In genomic region chr2:72883356-72883962, GRCh38 we compare ENCODE assay signal across 1 cellular context.
TF ChIP-seq lines count a peak whose summit lies in the region.

No MANE protein-coding gene starts in this region.

TF ChIP-seq in HepG2, 621 proteins besides CTCF, POLR2A, EP300 and RAD21 (continued from another document and continues in another):
- TF ChIP-seq, protein P1, sequence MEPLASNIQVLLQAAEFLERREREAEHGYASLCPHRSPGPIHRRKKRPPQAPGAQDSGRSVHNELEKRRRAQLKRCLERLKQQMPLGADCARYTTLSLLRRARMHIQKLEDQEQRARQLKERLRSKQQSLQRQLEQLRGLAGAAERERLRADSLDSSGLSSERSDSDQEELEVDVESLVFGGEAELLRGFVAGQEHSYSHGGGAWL (CRISPR knock-in tag; IDR thresholded peaks at IDR 0.05) = peak; percentile 60; the same call in 1 of the 2 replicates
- TF ChIP-seq ZNF564 (CRISPR knock-in tag; IDR thresholded peaks at IDR 0.05) = no peak
- TF ChIP-seq, protein P2, sequence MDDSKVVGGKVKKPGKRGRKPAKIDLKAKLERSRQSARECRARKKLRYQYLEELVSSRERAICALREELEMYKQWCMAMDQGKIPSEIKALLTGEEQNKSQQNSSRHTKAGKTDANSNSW (CRISPR knock-in tag; IDR thresholded peaks at IDR 0.05; ENCODE audit: borderline replicate concordance) = 0 out of 2 replicates have a peak, but pooled peaks have one; percentile 45
- TF ChIP-seq ZBTB14 (CRISPR knock-in tag; IDR thresholded peaks at IDR 0.05) = 0 out of 2 replicates have a peak, but pooled peaks have one; percentile 40
- TF ChIP-seq NFYB (CRISPR knock-in tag; IDR thresholded peaks at IDR 0.05) = no peak
- TF ChIP-seq NCOR1 (IDR thresholded peaks at IDR 0.05; ENCODE audit: borderline replicate concordance, low read length) = no peak
- TF ChIP-seq, protein P3, sequence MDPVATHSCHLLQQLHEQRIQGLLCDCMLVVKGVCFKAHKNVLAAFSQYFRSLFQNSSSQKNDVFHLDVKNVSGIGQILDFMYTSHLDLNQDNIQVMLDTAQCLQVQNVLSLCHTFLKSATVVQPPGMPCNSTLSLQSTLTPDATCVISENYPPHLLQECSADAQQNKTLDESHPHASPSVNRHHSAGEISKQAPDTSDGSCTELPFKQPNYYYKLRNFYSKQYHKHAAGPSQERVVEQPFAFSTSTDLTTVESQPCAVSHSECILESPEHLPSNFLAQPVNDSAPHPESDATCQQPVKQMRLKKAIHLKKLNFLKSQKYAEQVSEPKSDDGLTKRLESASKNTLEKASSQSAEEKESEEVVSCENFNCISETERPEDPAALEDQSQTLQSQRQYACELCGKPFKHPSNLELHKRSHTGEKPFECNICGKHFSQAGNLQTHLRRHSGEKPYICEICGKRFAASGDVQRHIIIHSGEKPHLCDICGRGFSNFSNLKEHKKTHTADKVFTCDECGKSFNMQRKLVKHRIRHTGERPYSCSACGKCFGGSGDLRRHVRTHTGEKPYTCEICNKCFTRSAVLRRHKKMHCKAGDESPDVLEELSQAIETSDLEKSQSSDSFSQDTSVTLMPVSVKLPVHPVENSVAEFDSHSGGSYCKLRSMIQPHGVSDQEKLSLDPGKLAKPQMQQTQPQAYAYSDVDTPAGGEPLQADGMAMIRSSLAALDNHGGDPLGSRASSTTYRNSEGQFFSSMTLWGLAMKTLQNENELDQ (CRISPR knock-in tag; IDR thresholded peaks at IDR 0.05; ENCODE audit: borderline replicate concordance) = peak; percentile 93
- TF ChIP-seq CAMTA2 (CRISPR knock-in tag; IDR thresholded peaks at IDR 0.05; ENCODE audit: borderline replicate concordance) = no peak
- TF ChIP-seq EHMT2 (IDR thresholded peaks at IDR 0.05; ENCODE audit: borderline replicate concordance, low read depth, low read length) = peak; percentile 93
- TF ChIP-seq MIER3 (CRISPR knock-in tag; IDR thresholded peaks at IDR 0.05; ENCODE audit: borderline replicate concordance) = 0 out of 2 replicates have a peak, but pooled peaks have one; percentile 22
- TF ChIP-seq ZFAT (CRISPR knock-in tag; conservative IDR thresholded peaks at IDR 0.05) = no peak
- no peak for TF ChIP-seq HOXA9 (CRISPR knock-in tag; IDR thresholded peaks at IDR 0.05; ENCODE audit: borderline replicate concordance)
- TF ChIP-seq KLF13 (CRISPR knock-in tag; IDR thresholded peaks at IDR 0.05) = no peak
- no peak for TF ChIP-seq BCL6 (CRISPR knock-in tag; IDR thresholded peaks at IDR 0.05)
- TF ChIP-seq HDAC2 (CRISPR knock-in tag; IDR thresholded peaks at IDR 0.05) = peak; percentile 81; the same call in 1 of the 2 replicates
- peak; percentile 56; the same call in 1 of the 2 replicates for TF ChIP-seq ZBTB1 (CRISPR knock-in tag; IDR thresholded peaks at IDR 0.05; ENCODE audit: borderline replicate concordance)
- no peak for TF ChIP-seq SCMH1 (CRISPR knock-in tag; IDR thresholded peaks at IDR 0.05; ENCODE audit: borderline replicate concordance)
- TF ChIP-seq ZSCAN25 (CRISPR knock-in tag; IDR thresholded peaks at IDR 0.05) = peak; percentile 72; the same call in 1 of the 2 replicates
- TF ChIP-seq TFAP4 (IDR thresholded peaks at IDR 0.05; ENCODE audit: borderline replicate concordance, low read depth) = no peak
- no peak for TF ChIP-seq ZNF773 (CRISPR knock-in tag; IDR thresholded peaks at IDR 0.05; ENCODE audit: borderline replicate concordance)
- no peak for TF ChIP-seq ZNF121 (CRISPR knock-in tag; IDR thresholded peaks at IDR 0.05)
- TF ChIP-seq, protein P4, sequence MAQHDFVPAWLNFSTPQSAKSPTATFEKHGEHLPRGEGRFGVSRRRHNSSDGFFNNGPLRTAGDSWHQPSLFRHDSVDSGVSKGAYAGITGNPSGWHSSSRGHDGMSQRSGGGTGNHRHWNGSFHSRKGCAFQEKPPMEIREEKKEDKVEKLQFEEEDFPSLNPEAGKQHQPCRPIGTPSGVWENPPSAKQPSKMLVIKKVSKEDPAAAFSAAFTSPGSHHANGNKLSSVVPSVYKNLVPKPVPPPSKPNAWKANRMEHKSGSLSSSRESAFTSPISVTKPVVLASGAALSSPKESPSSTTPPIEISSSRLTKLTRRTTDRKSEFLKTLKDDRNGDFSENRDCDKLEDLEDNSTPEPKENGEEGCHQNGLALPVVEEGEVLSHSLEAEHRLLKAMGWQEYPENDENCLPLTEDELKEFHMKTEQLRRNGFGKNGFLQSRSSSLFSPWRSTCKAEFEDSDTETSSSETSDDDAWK (CRISPR knock-in tag; IDR thresholded peaks at IDR 0.05) = no peak
- TF ChIP-seq HIVEP1 (CRISPR knock-in tag; IDR thresholded peaks at IDR 0.05) = no peak
- TF ChIP-seq FOXJ3 (CRISPR knock-in tag; IDR thresholded peaks at IDR 0.05; ENCODE audit: borderline replicate concordance) = no peak
- no peak for TF ChIP-seq ZSCAN30 (CRISPR knock-in tag; IDR thresholded peaks at IDR 0.05)
- no peak for TF ChIP-seq GZF1 (CRISPR knock-in tag; IDR thresholded peaks at IDR 0.05)
- no peak; the same call in 1 of the 2 replicates for TF ChIP-seq ZIK1 (CRISPR knock-in tag; IDR thresholded peaks at IDR 0.05; ENCODE audit: borderline replicate concordance, low read depth)
- no peak for TF ChIP-seq NCOA1 (CRISPR knock-in tag; IDR thresholded peaks at IDR 0.05)
- TF ChIP-seq DNMT3B (CRISPR knock-in tag; conservative IDR thresholded peaks at IDR 0.05) = no peak; the same call in 1 of the 2 replicates
- no peak for TF ChIP-seq ZBTB38 (CRISPR knock-in tag; IDR thresholded peaks at IDR 0.05)
- TF ChIP-seq TCF12 (IDR thresholded peaks at IDR 0.05) = no peak
- TF ChIP-seq TCF12 (CRISPR knock-in tag; IDR thresholded peaks at IDR 0.05) = no peak
- TF ChIP-seq ZNF549 (CRISPR knock-in tag; IDR thresholded peaks at IDR 0.05) = no peak
- TF ChIP-seq CEBPZ (IDR thresholded peaks at IDR 0.05; ENCODE audit: low read length) = no peak
- no peak for TF ChIP-seq ZNF382 (CRISPR knock-in tag; IDR thresholded peaks at IDR 0.05; ENCODE audit: borderline replicate concordance)
- 0 out of 2 replicates have a peak, but pooled peaks have one; percentile 28 for TF ChIP-seq GMEB1 (CRISPR knock-in tag; IDR thresholded peaks at IDR 0.05; ENCODE audit: borderline replicate concordance)
- peak; percentile 56; the same call in 1 of the 2 replicates for TF ChIP-seq NCOA2 (CRISPR knock-in tag; IDR thresholded peaks at IDR 0.05)
- TF ChIP-seq MBD4 (IDR thresholded peaks at IDR 0.05; ENCODE audit: borderline replicate concordance, low read length) = no peak
- TF ChIP-seq EEA1 (CRISPR knock-in tag; IDR thresholded peaks at IDR 0.05; ENCODE audit: borderline replicate concordance) = no peak
- 0 out of 2 replicates have a peak, but pooled peaks have one; percentile 57 for TF ChIP-seq ZNF607 (CRISPR knock-in tag; IDR thresholded peaks at IDR 0.05; ENCODE audit: borderline replicate concordance)
- no peak for TF ChIP-seq DMAP1 (CRISPR knock-in tag; IDR thresholded peaks at IDR 0.05)
- TF ChIP-seq KLF16 (CRISPR knock-in tag; IDR thresholded peaks at IDR 0.05) = peak in 1 of 2 experiments; percentile 87; a peak in 2 of 4 replicates
- TF ChIP-seq, protein P5, sequence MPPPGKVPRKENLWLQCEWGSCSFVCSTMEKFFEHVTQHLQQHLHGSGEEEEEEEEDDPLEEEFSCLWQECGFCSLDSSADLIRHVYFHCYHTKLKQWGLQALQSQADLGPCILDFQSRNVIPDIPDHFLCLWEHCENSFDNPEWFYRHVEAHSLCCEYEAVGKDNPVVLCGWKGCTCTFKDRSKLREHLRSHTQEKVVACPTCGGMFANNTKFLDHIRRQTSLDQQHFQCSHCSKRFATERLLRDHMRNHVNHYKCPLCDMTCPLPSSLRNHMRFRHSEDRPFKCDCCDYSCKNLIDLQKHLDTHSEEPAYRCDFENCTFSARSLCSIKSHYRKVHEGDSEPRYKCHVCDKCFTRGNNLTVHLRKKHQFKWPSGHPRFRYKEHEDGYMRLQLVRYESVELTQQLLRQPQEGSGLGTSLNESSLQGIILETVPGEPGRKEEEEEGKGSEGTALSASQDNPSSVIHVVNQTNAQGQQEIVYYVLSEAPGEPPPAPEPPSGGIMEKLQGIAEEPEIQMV (CRISPR knock-in tag; IDR thresholded peaks at IDR 0.05; ENCODE audit: low read depth) = no peak
- TF ChIP-seq YEATS4 (CRISPR knock-in tag; IDR thresholded peaks at IDR 0.05; ENCODE audit: borderline replicate concordance) = no peak
- peak; percentile 94 for TF ChIP-seq SATB2 (CRISPR knock-in tag; IDR thresholded peaks at IDR 0.05)
- TF ChIP-seq ADNP (CRISPR knock-in tag; IDR thresholded peaks at IDR 0.05) = no peak
- no peak for TF ChIP-seq ZNF143 (CRISPR knock-in tag; IDR thresholded peaks at IDR 0.05)
- TF ChIP-seq KDM4B (CRISPR knock-in tag; IDR thresholded peaks at IDR 0.05) = no peak; the same call in 1 of the 2 replicates
- TF ChIP-seq SNAPC2 (CRISPR knock-in tag; IDR thresholded peaks at IDR 0.05) = no peak
- TF ChIP-seq FOXO4 (CRISPR knock-in tag; conservative IDR thresholded peaks at IDR 0.05) = no peak
- TF ChIP-seq ZBTB20 (CRISPR knock-in tag; IDR thresholded peaks at IDR 0.05; ENCODE audit: borderline replicate concordance, low read depth) = no peak
- 0 out of 2 replicates have a peak, but pooled peaks have one; percentile 49 for TF ChIP-seq ZNF577 (CRISPR knock-in tag; IDR thresholded peaks at IDR 0.05; ENCODE audit: borderline replicate concordance, low read depth)
- no peak for TF ChIP-seq MAZ (IDR thresholded peaks at IDR 0.05; ENCODE audit: borderline replicate concordance, low read depth, low read length)
- TF ChIP-seq MAZ (CRISPR knock-in tag; IDR thresholded peaks at IDR 0.05; ENCODE audit: low read depth) = no peak
- no peak for TF ChIP-seq ZNF225 (CRISPR knock-in tag; IDR thresholded peaks at IDR 0.05)
- TF ChIP-seq ATF1 (CRISPR knock-in tag; IDR thresholded peaks at IDR 0.05) = no peak
